In the genomic region with DNA sequence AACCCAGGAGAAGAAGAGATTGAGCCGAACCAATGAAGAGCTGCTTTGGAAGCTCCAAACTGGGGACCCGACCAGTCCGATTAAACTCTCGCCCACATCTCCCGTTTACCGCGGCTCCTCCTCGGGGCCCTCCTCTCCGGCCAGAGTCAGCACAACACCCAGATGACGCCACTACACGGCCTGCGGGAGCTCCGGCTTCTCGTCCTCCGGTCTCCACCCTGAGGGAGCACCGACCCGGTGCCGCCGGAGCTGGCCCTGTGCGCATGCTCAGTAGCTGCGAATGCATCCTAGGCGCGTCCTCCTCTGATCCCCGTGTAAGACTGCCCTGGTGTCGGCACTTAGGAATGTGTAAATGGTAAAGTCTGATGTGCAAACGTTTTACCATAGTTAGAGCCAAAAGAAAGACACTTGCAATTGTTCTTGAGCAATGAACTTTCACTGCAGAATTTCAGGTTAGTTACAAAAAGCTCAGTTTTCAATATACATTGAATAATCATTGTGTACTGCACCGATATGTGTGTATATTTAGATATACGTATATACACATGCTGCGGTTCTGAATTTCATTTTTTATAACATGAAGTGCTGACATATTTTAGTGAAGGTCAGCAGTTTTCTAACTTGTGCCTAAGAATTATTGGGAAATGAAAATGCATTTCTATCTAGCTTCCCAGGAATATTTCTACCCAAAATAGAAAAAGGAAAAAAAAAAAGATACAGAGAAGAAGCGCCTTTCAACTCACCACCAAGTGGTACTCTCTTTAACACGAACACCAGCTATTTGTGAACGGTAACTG, we compare ENCODE assay signal across 9 cellular contexts.
A peak's percentile ranks its signal among the peaks of the same experiment; 100 is the strongest.
DNase-seq lines count a peak whose midpoint lies in the region; ATAC-seq and TF ChIP-seq lines count a peak whose summit lies in the region.
"Had no signal": no experiment of that assay in that cellular context is flagged by ENCODE, and none has a peak within 500 bp of the region (broad histone marks: within the 10 kb centered on the region; RNA-seq: fewer than 3 reads in every experiment).

No MANE protein-coding gene starts in this region.

- TF ChIP-seq CTCF in breast epithelium (IDR thresholded peaks at IDR 0.05) (no peak), MCF 10A (IDR thresholded peaks at IDR 0.05; ENCODE audit: unreplicated experiment) (no peak), choroid plexus epithelial cell (conservative IDR thresholded peaks at IDR 0.05; ENCODE audit: low read depth, low read length) (no peak)

- DNase-seq in breast epithelium (ENCODE audit: low spot score in 2 of 2), result no peak
- DNase-seq in MCF 10A (ENCODE audit: unreplicated experiment), result no peak
- peak; percentile 39 for DNase-seq in choroid plexus epithelial cell (ENCODE audit: low read depth)
- peak; percentile 19 for DNase-seq in iris pigment epithelial cell (ENCODE audit: low read depth)
- DNase-seq in stimulated activated naive CD8-positive, alpha-beta T cell treated with anti-CD3 and anti-CD28 coated beads, Interleukin-15, amount 100 ng/mL, for 72 hours, result no peak
- no peak for DNase-seq in GF-D8 (lab: John Stamatoyannopoulos, UW)
- DNase-seq in left cardiac atrium, result no peak

- H3K27ac Mint-ChIP-seq in MCF 10A (ENCODE audit: low read depth, unreplicated experiment), result no peak overlapping the region
- peak overlapping the region in 1 of 2 donors; percentile 36 for H3K27ac Mint-ChIP-seq in stimulated activated naive CD8-positive, alpha-beta T cell treated with anti-CD3 and anti-CD28 coated beads, Interleukin-15, amount 100 ng/mL, for 72 hours

- H3K27me3 Mint-ChIP-seq in MCF 10A (ENCODE audit: insufficient read depth, unreplicated experiment), result no peaks in the 10 kb centered on the region
- H3K27me3 Mint-ChIP-seq in stimulated activated naive CD8-positive, alpha-beta T cell treated with anti-CD3 and anti-CD28 coated beads, Interleukin-15, amount 100 ng/mL, for 72 hours, result peaks cover 32% of the 10 kb centered on the region

- POLR2A ChIA-PET in MCF 10A (lab: Yijun Ruan, JAX), result interaction anchor here (0.5 to 1.1 kb wide), 2 partner anchors 199 to 207 kb away, joined by 3 read pairs; no protein-coding TSS in a partner anchor

- BruUV-seq in MCF 10A (replicated peaks; lab: Mats Ljungman, UMichigan), result no TSS peak

- H3K9me3 Mint-ChIP-seq in MCF 10A (ENCODE audit: unreplicated experiment), result no peaks in the 10 kb centered on the region
- no peaks in the 10 kb centered on the region for H3K9me3 Mint-ChIP-seq in stimulated activated naive CD8-positive, alpha-beta T cell treated with anti-CD3 and anti-CD28 coated beads, Interleukin-15, amount 100 ng/mL, for 72 hours

- H3K4me1 Mint-ChIP-seq in MCF 10A (ENCODE audit: insufficient read depth, unreplicated experiment), result no peaks in the 10 kb centered on the region
- peaks cover 8% of the 10 kb centered on the region for H3K4me1 Mint-ChIP-seq in stimulated activated naive CD8-positive, alpha-beta T cell treated with anti-CD3 and anti-CD28 coated beads, Interleukin-15, amount 100 ng/mL, for 72 hours

- peaks cover 0 to 25% of the 10 kb centered on the region in 2 donors for H3K27me3 ChIP-seq in breast epithelium

- peak; percentile 21 for ATAC-seq in stimulated activated naive CD8-positive, alpha-beta T cell treated with anti-CD3 and anti-CD28 coated beads, Interleukin-15, amount 100 ng/mL, for 72 hours
- ATAC-seq in HG03025 (IDR thresholded peaks at IDR 0.05; ENCODE audit: low FRiP score, unreplicated experiment) (no peak), left cardiac atrium (no peak)

- H3K36me3 ChIP-seq in breast epithelium, result no peaks in the 10 kb centered on the region

- H3K4me1 ChIP-seq in breast epithelium, result no peaks in the 10 kb centered on the region

- peak overlapping the region in 2 of 3 donors; percentile 23 to 50 for H3K4me3 ChIP-seq in breast epithelium
- H3K4me3 ChIP-seq in choroid plexus epithelial cell (ENCODE audit: low read depth, low read length), result peak overlapping the region; percentile 20

- H3K27ac ChIP-seq in breast epithelium, result no peak overlapping the region
- H3K27ac ChIP-seq: C4-2B had no signal

- intact Hi-C loops in breast epithelium (cut with DNase I; ENCODE audit: low total_unique reads) (no loop called here), MCF 10A (cut with micrococcal nuclease) (no loop called here), left cardiac atrium (cut with DNase I) (loop anchor here in 1 of 2 donors (10.0 kb wide), 1 partner anchor 342 kb away; no protein-coding TSS in a partner anchor)

- no peak overlapping the region for H3K4me3 Mint-ChIP-seq in MCF 10A (ENCODE audit: unreplicated experiment)
- no peak overlapping the region for H3K4me3 Mint-ChIP-seq in stimulated activated naive CD8-positive, alpha-beta T cell treated with anti-CD3 and anti-CD28 coated beads, Interleukin-15, amount 100 ng/mL, for 72 hours

- peaks cover 8% of the 10 kb centered on the region for H3K36me3 Mint-ChIP-seq in MCF 10A (ENCODE audit: insufficient read depth, unreplicated experiment)

- TF ChIP-seq POLR2A in breast epithelium (IDR thresholded peaks at IDR 0.05), result no peak

- CTCF ChIA-PET in MCF 10A (lab: Yijun Ruan, JAX), result interaction anchor here (0.7 to 2.1 kb wide), 5 partner anchors 201 to 629 kb away, joined by 3 to 6 read pairs (median 3); no protein-coding TSS in a partner anchor

- H3K9me3 ChIP-seq in breast epithelium, result no peaks in the 10 kb centered on the region

Comparison
In these comparisons a context has a peak if more than half of its experiments do, and no peak if none do; other contexts are left out.
1. DNase-seq: peak in choroid plexus epithelial cell (single experiment) and iris pigment epithelial cell (single experiment); none in breast epithelium (0 of 2), MCF 10A (single experiment), stimulated activated naive CD8-positive, alpha-beta T cell treated with anti-CD3 and anti-CD28 coated beads, Interleukin-15, amount 100 ng/mL, for 72 hours (0 of 2), GF-D8 (single experiment) and left cardiac atrium (single experiment).